ENCODE assay signal across 8 cellular contexts in genomic region chr1:41639332-41639936, GRCh38.
DNase-seq lines count a peak whose midpoint lies in the region; ATAC-seq lines count a peak whose summit lies in the region.

No MANE protein-coding gene starts in this region.

- no peak for ATAC-seq in GM19463 (IDR thresholded peaks at IDR 0.05; ENCODE audit: unreplicated experiment)
- no peak for ATAC-seq in GM21528 (IDR thresholded peaks at IDR 0.05; ENCODE audit: low FRiP score, unreplicated experiment)

- no peaks in the 10 kb centered on the region for H3K9me3 Mint-ChIP-seq in activated naive CD4-positive, alpha-beta T cell treated with anti-CD3 and anti-CD28 coated beads, Interleukin-2, amount 10 ng/mL, durations not matched to agents 7 days and 5 days
- no peaks in the 10 kb centered on the region for H3K9me3 Mint-ChIP-seq in activated T-cell treated with anti-CD3 and anti-CD28 coated beads, Interleukin-2, amount 50 U/mL, for 24 hours
- H3K9me3 Mint-ChIP-seq in immature natural killer cell, result no peaks in the 10 kb centered on the region

- H3K27ac Mint-ChIP-seq in activated naive CD4-positive, alpha-beta T cell treated with anti-CD3 and anti-CD28 coated beads, Interleukin-2, amount 10 ng/mL, durations not matched to agents 7 days and 5 days, result no peak overlapping the region
- H3K27ac Mint-ChIP-seq in activated T-cell treated with anti-CD3 and anti-CD28 coated beads, Interleukin-2, amount 50 U/mL, for 24 hours, result no peak overlapping the region
- H3K27ac Mint-ChIP-seq in immature natural killer cell, result peak overlapping the region in 5 of 6 donors; percentile 19 to 60 (median 44)

- CTCF ChIA-PET in activated naive CD4-positive, alpha-beta T cell treated with anti-CD3 and anti-CD28 coated beads, Interleukin-2, amount 10 ng/mL, durations not matched to agents 7 days and 5 days (lab: Charles Lee), result no interaction called here

- H3K4me1 Mint-ChIP-seq in activated naive CD4-positive, alpha-beta T cell treated with anti-CD3 and anti-CD28 coated beads, Interleukin-2, amount 10 ng/mL, durations not matched to agents 7 days and 5 days, result peaks cover 7% of the 10 kb centered on the region
- peaks cover 52% of the 10 kb centered on the region for H3K4me1 Mint-ChIP-seq in activated T-cell treated with anti-CD3 and anti-CD28 coated beads, Interleukin-2, amount 50 U/mL, for 24 hours (ENCODE audit: low read depth)
- peaks cover 23 to 38% of the 10 kb centered on the region in 2 donors for H3K4me1 Mint-ChIP-seq in immature natural killer cell

- no peaks in the 10 kb centered on the region for H3K36me3 Mint-ChIP-seq in activated naive CD4-positive, alpha-beta T cell treated with anti-CD3 and anti-CD28 coated beads, Interleukin-2, amount 10 ng/mL, durations not matched to agents 7 days and 5 days
- peaks cover 50% of the 10 kb centered on the region for H3K36me3 Mint-ChIP-seq in activated T-cell treated with anti-CD3 and anti-CD28 coated beads, Interleukin-2, amount 50 U/mL, for 24 hours (ENCODE audit: low read depth)
- H3K36me3 Mint-ChIP-seq in immature natural killer cell, result no peaks in the 10 kb centered on the region

- no peaks in the 10 kb centered on the region for H3K27me3 Mint-ChIP-seq in activated naive CD4-positive, alpha-beta T cell treated with anti-CD3 and anti-CD28 coated beads, Interleukin-2, amount 10 ng/mL, durations not matched to agents 7 days and 5 days
- H3K27me3 Mint-ChIP-seq in activated T-cell treated with anti-CD3 and anti-CD28 coated beads, Interleukin-2, amount 50 U/mL, for 24 hours, result no peaks in the 10 kb centered on the region
- no peaks in the 10 kb centered on the region for H3K27me3 Mint-ChIP-seq in immature natural killer cell (ENCODE audit: low read depth in 3 of 3)

- H3K4me3 Mint-ChIP-seq in activated naive CD4-positive, alpha-beta T cell treated with anti-CD3 and anti-CD28 coated beads, Interleukin-2, amount 10 ng/mL, durations not matched to agents 7 days and 5 days, result no peak overlapping the region
- peak overlapping the region; percentile 59 for H3K4me3 Mint-ChIP-seq in activated T-cell treated with anti-CD3 and anti-CD28 coated beads, Interleukin-2, amount 50 U/mL, for 24 hours
- H3K4me3 Mint-ChIP-seq in immature natural killer cell, result no peak overlapping the region

- DNase-seq in activated naive CD4-positive, alpha-beta T cell treated with Interleukin-2 at 50 U/mL for 16 hours, result peak; percentile 63
- DNase-seq in activated naive CD4-positive, alpha-beta T cell treated with anti-CD3 and anti-CD28 coated beads, Interleukin-2, amount 10 ng/mL, durations not matched to agents 7 days and 5 days, result no peak
- peak; percentile 67 for DNase-seq in activated T-cell treated with anti-CD3 and anti-CD28 coated beads, Interleukin-2, amount 50 U/mL, for 24 hours
- no peak for DNase-seq in immature natural killer cell
- DNase-seq in stromal cell of bone marrow (ENCODE audit: low read depth), result peak; percentile 44
- DNase-seq in foreskin melanocyte, result no peak

Comparison
In these comparisons a context has a peak if more than half of its experiments do, and no peak if none do; other contexts are left out.
1. DNase-seq: peak in activated naive CD4-positive, alpha-beta T cell treated with Interleukin-2 at 50 U/mL for 16 hours (single experiment), activated T-cell treated with anti-CD3 and anti-CD28 coated beads, Interleukin-2, amount 50 U/mL, for 24 hours (single experiment) and stromal cell of bone marrow (single experiment); none in activated naive CD4-positive, alpha-beta T cell treated with anti-CD3 and anti-CD28 coated beads, Interleukin-2, amount 10 ng/mL, durations not matched to agents 7 days and 5 days (single experiment), immature natural killer cell (0 of 3) and foreskin melanocyte (single experiment).
2. H3K27ac Mint-ChIP-seq: peak in immature natural killer cell (5 of 6); none in activated naive CD4-positive, alpha-beta T cell treated with anti-CD3 and anti-CD28 coated beads, Interleukin-2, amount 10 ng/mL, durations not matched to agents 7 days and 5 days (single experiment) and activated T-cell treated with anti-CD3 and anti-CD28 coated beads, Interleukin-2, amount 50 U/mL, for 24 hours (single experiment).